Comparison of ENCODE assay signal across 22 cellular contexts in genomic region chr9:19113964-19114679, GRCh38. TPM values are rescaled to one million over a fixed set of nuclear protein-coding genes. Genes with fewer than 3 reads are reported as not detected.
DNase-seq lines count a peak whose midpoint lies in the region; ATAC-seq and TF ChIP-seq lines count a peak whose summit lies in the region.
"Had no signal": no experiment of that assay in that cellular context is flagged by ENCODE, and none has a peak within 500 bp of the region (broad histone marks: within the 10 kb centered on the region; RNA-seq: fewer than 3 reads in every experiment).

No MANE protein-coding gene starts in this region.

- H3K27ac ChIP-seq in right lobe of liver: peak overlapping the region in 1 of 3 donors; percentile 37
- H3K27ac ChIP-seq: gastroesophageal sphincter, transverse colon had no signal

- TF ChIP-seq CTCF in right lobe of liver (IDR thresholded peaks at IDR 0.05): no peak

- intact Hi-C loops in right lobe of liver (cut with DNase I): no loop called here

- H3K27ac Mint-ChIP-seq in stimulated activated naive CD8-positive, alpha-beta T cell treated with anti-CD3 and anti-CD28 coated beads, Interleukin-15, Interleukin-2, amounts not matched to agents 100 ng/mL and 50 ng/mL, for 24 hours: peak overlapping the region; percentile 52
- H3K27ac Mint-ChIP-seq: CD8-positive, alpha-beta T cell had no signal

- no peak for DNase-seq in stimulated activated naive CD8-positive, alpha-beta T cell treated with anti-CD3 and anti-CD28 coated beads, Interleukin-15, Interleukin-2, amounts not matched to agents 100 U/mL and 50 U/mL, for 24 hours
- DNase-seq in amniotic epithelial cell (ENCODE audit: low read depth) (peak; percentile 49), right lobe of liver (peak in 1 of 3 donors; percentile 39), Ammon's horn (ENCODE audit: low spot score) (no peak), NCI-H774 (lab: John Stamatoyannopoulos, UW) (no peak)
- no peak for DNase-seq in stimulated activated CD4-positive, alpha-beta T cell treated with anti-CD3 and anti-CD28 coated beads, Interleukin-2, amount 100 ng/mL, for 24 hours
- DNase-seq: ACHN; activated effector memory CD4-positive, alpha-beta T cell treated with Interleukin-2 at 50 U/mL for 16 hours; amniotic stem cell; CD8-positive, alpha-beta T cell; effector memory CD8-positive, alpha-beta T cell; H7; Kasumi-1; midbrain; NCI-H1930; NCI-H526; transverse colon had no signal

- peaks cover 7 to 42% (median 32%) of the 10 kb centered on the region in 4 donors for H3K36me3 ChIP-seq in right lobe of liver

- peaks cover 0 to 7% (median 3%) of the 10 kb centered on the region in 4 donors for H3K4me1 ChIP-seq in right lobe of liver

- no peaks in the 10 kb centered on the region for H3K9me3 Mint-ChIP-seq in stimulated activated naive CD8-positive, alpha-beta T cell treated with anti-CD3 and anti-CD28 coated beads, Interleukin-15, Interleukin-2, amounts not matched to agents 100 ng/mL and 50 ng/mL, for 24 hours
- H3K9me3 Mint-ChIP-seq: CD8-positive, alpha-beta T cell; effector memory CD8-positive, alpha-beta T cell had no signal

- peaks cover 46% of the 10 kb centered on the region for H3K36me3 Mint-ChIP-seq in stimulated activated naive CD8-positive, alpha-beta T cell treated with anti-CD3 and anti-CD28 coated beads, Interleukin-15, Interleukin-2, amounts not matched to agents 100 ng/mL and 50 ng/mL, for 24 hours (ENCODE audit: low read depth)

- H3K27me3 Mint-ChIP-seq in stimulated activated naive CD8-positive, alpha-beta T cell treated with anti-CD3 and anti-CD28 coated beads, Interleukin-15, Interleukin-2, amounts not matched to agents 100 ng/mL and 50 ng/mL, for 24 hours: no peaks in the 10 kb centered on the region
- H3K27me3 Mint-ChIP-seq: effector memory CD8-positive, alpha-beta T cell had no signal

- no peak overlapping the region for H3K4me3 Mint-ChIP-seq in stimulated activated naive CD8-positive, alpha-beta T cell treated with anti-CD3 and anti-CD28 coated beads, Interleukin-15, Interleukin-2, amounts not matched to agents 100 ng/mL and 50 ng/mL, for 24 hours
- H3K4me3 Mint-ChIP-seq: CD8-positive, alpha-beta T cell; effector memory CD8-positive, alpha-beta T cell had no signal

- no peak for ATAC-seq in stimulated activated naive CD8-positive, alpha-beta T cell treated with anti-CD3 and anti-CD28 coated beads, Interleukin-15, Interleukin-2, amounts not matched to agents 100 U/mL and 50 U/mL, for 24 hours
- ATAC-seq in right lobe of liver (peak; percentile 19 to 63 (median 48)), HG03097 (IDR thresholded peaks at IDR 0.05; ENCODE audit: low FRiP score, unreplicated experiment) (no peak)
- ATAC-seq: CD8-positive, alpha-beta T cell; effector memory CD8-positive, alpha-beta T cell; gastroesophageal sphincter; Panc1; SK-N-SH treated with all-trans-retinoic acid at 6 μM for 48 hours had no signal

- no peaks in the 10 kb centered on the region for H3K4me1 Mint-ChIP-seq in stimulated activated naive CD8-positive, alpha-beta T cell treated with anti-CD3 and anti-CD28 coated beads, Interleukin-15, Interleukin-2, amounts not matched to agents 100 ng/mL and 50 ng/mL, for 24 hours (ENCODE audit: low read depth)

- H3K9me3 ChIP-seq in right lobe of liver: no peaks in the 10 kb centered on the region
- H3K9me3 ChIP-seq: gastroesophageal sphincter, transverse colon had no signal

- no peak for TF ChIP-seq POLR2A in right lobe of liver (IDR thresholded peaks at IDR 0.05)

- no peaks in the 10 kb centered on the region for H3K27me3 ChIP-seq in right lobe of liver
- H3K27me3 ChIP-seq: gastroesophageal sphincter, transverse colon had no signal

- no peak overlapping the region for H3K4me3 ChIP-seq in right lobe of liver
- H3K4me3 ChIP-seq: gastroesophageal sphincter, transverse colon had no signal

- WGBS in right lobe of liver (ENCODE audit: insufficient coverage, low coverage, low lambda C conversion rate, missing lambda C conversion rate): 32% methylated on average over 12 of the region's 12 CpGs

RNA-seq across cellular contexts. Expression of gene HAUS6, which starts 11.4 kb away (rescaled TPM):
- 1 to 10 TPM; 2.9 to 8.1 (median 4.3) TPM for total RNA-seq in right lobe of liver

RNA-seq across cellular contexts. Expression of gene PLIN2, which starts 13.2 kb away (rescaled TPM):
- total RNA-seq in right lobe of liver: 1,000 to 10,000 TPM in 2 of 6 experiments, 100 to 1,000 TPM in 4; 151 to 2,070 (median 532) TPM

Comparison
In these comparisons a context has a peak if more than half of its experiments do, and no peak if none do; other contexts are left out.
1. ATAC-seq: peak in right lobe of liver (4 of 4); none in stimulated activated naive CD8-positive, alpha-beta T cell treated with anti-CD3 and anti-CD28 coated beads, Interleukin-15, Interleukin-2, amounts not matched to agents 100 U/mL and 50 U/mL, for 24 hours (single experiment) and HG03097 (single experiment).